In genomic region chr1:244712669-244713068, GRCh38 we compare ENCODE assay signal across 1 cellular context.
TF ChIP-seq lines count a peak whose summit lies in the region.

No MANE protein-coding gene starts in this region.

TF ChIP-seq in H1, 55 proteins besides CTCF, POLR2A, EP300 and RAD21 (continued from another document):
- TF ChIP-seq CEBPB (IDR thresholded peaks at IDR 0.05; ENCODE audit: low read depth, low read length) (no peak), GABPA (IDR thresholded peaks at IDR 0.05; ENCODE audit: borderline replicate concordance, insufficient read depth, low read length) (no peak), USF2 (IDR thresholded peaks at IDR 0.05; ENCODE audit: low read length) (no peak), ZNF274 (IDR thresholded peaks at IDR 0.05; ENCODE audit: borderline replicate concordance, extremely low read depth, low read length) (no peak)
